Comparison of ENCODE assay signal across 19 cellular contexts in the genomic region with DNA sequence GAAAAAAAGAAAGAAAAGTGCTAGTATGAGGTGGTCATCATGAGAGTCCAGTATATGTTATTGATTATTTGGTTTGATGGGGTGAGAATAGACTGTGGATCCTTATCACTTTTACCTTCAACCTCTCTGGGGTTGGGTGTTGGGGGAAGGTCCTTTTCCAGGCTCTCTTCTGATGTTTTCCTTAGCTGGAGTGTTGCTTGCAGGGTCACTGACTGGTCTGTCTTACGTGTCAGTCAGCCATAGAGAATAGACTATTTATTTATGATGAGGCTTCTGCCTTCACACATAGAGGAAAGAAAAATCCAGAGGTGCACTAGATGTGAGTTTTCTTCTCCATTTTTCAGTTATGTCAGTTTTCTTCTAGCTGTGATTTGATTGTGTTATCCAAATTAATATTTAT.
"Had no signal": no experiment of that assay in that cellular context is flagged by ENCODE, and none has a peak within 500 bp of the region (broad histone marks: within the 10 kb centered on the region; RNA-seq: fewer than 3 reads in every experiment).

No MANE protein-coding gene starts in this region.

- H2AFZ ChIP-seq: parathyroid adenoma had no signal

- H3K4me3 Mint-ChIP-seq: naive B cell, nephron progenitor cell, type B pancreatic cell had no signal

- H3K27me3 ChIP-seq: suprapubic skin, thyroid gland had no signal

- H3K9me3 Mint-ChIP-seq: naive B cell, nephron progenitor cell, type B pancreatic cell had no signal

- H3K36me3 ChIP-seq: heart left ventricle, left ventricle myocardium inferior, lower lobe of right lung, prostate gland, suprapubic skin, thyroid gland had no signal

- H3K4me1 ChIP-seq: heart left ventricle, left ventricle myocardium inferior, lower lobe of right lung, parathyroid adenoma, prostate gland, suprapubic skin had no signal

- H3K27ac Mint-ChIP-seq: naive B cell, nephron progenitor cell, type B pancreatic cell had no signal

- DNase-seq: effector CD8-positive, alpha-beta T cell; heart left ventricle; hippocampal formation; left ventricle myocardium inferior; lower lobe of right lung; mesendoderm; nephron progenitor cell; retina; stimulated activated CD4-positive, alpha-beta T cell treated with anti-CD3 and anti-CD28 coated beads, Interleukin-2, amount 100 ng/mL, for 48 hours; stimulated activated naive CD4-positive, alpha-beta T cell treated with Interleukin-2 at 50 U/mL for 16 hours; thyroid gland had no signal

- H3K27me3 Mint-ChIP-seq: naive B cell had no signal

- H3K4me1 Mint-ChIP-seq: naive B cell had no signal

- H3K79me2 ChIP-seq: parathyroid adenoma had no signal

- H3K27ac ChIP-seq: coronary artery, heart left ventricle, left ventricle myocardium inferior, lower lobe of right lung, parathyroid adenoma, prostate gland, suprapubic skin, thyroid gland had no signal

- H3K9me3 ChIP-seq: heart left ventricle, left ventricle myocardium inferior, lower lobe of right lung, prostate gland, suprapubic skin, thyroid gland had no signal

- ATAC-seq: esophagus mucosa, heart left ventricle, lower lobe of right lung, sciatic nerve had no signal

- H3K36me3 Mint-ChIP-seq: naive B cell, type B pancreatic cell had no signal

- H3K4me3 ChIP-seq: coronary artery, heart left ventricle, left ventricle myocardium inferior, lower lobe of right lung, prostate gland, suprapubic skin, thyroid gland had no signal

- H3K9ac ChIP-seq: parathyroid adenoma had no signal
